ENCODE assay signal across 16 cellular contexts in genomic region chr1:59768752-59769411, GRCh38. TPM values are rescaled to one million over a fixed set of nuclear protein-coding genes. Genes with fewer than 3 reads are reported as not detected.
DNase-seq lines count a peak whose midpoint lies in the region; ATAC-seq, FAIRE-seq and TF ChIP-seq lines count a peak whose summit lies in the region.
"Had no signal": no experiment of that assay in that cellular context is flagged by ENCODE, and none has a peak within 500 bp of the region (broad histone marks: within the 10 kb centered on the region; RNA-seq: fewer than 3 reads in every experiment).

No MANE protein-coding gene starts in this region.

- TF ChIP-seq CTCF in keratinocyte (optimal IDR thresholded peaks at IDR 0.05 in 1 of 3, IDR thresholded peaks at IDR 0.05 in 1 of 3, conservative IDR thresholded peaks at IDR 0.05 in 1 of 3; ENCODE audit: extremely low read depth in 1 of 3, insufficient read depth in 2 of 3, low read length in 3 of 3) = no peak

- no peaks in the 10 kb centered on the region for H3K27me3 ChIP-seq in keratinocyte (ENCODE audit: control insufficient read depth, extremely low read depth, insufficient read depth, low read length)

- H3K27ac ChIP-seq in keratinocyte (ENCODE audit: control insufficient read depth, insufficient read depth, low read length) = no peak overlapping the region

- no peaks in the 10 kb centered on the region for H3K36me3 ChIP-seq in keratinocyte (ENCODE audit: control insufficient read depth in 2 of 2, extremely low read depth in 1 of 2, insufficient read depth in 2 of 2, low read length in 2 of 2)

- no peaks in the 10 kb centered on the region for H4K20me1 ChIP-seq in keratinocyte (ENCODE audit: control insufficient read depth, extremely low read depth, insufficient read depth, low read length)

- H3K9me1 ChIP-seq in keratinocyte (ENCODE audit: control insufficient read depth, extremely low read depth, insufficient read depth, low read length) = peaks cover 2% of the 10 kb centered on the region

- no peaks in the 10 kb centered on the region for H3K9me3 ChIP-seq in keratinocyte (ENCODE audit: control insufficient read depth, low read depth, low read length)

- DNase-seq in COLO668 (lab: John Stamatoyannopoulos, UW; ENCODE audit: unreplicated experiment) (peak; percentile 80), NCI-H510A treated with DMSO at 0.1 percent for 48 hours (lab: John Stamatoyannopoulos, UW) (peak; percentile 91), keratinocyte (ENCODE audit: low read depth, low spot score) (no peak), dermis blood vessel endothelial cell (no peak)
- no peak for DNase-seq in stimulated activated CD4-positive, alpha-beta T cell treated with anti-CD3 and anti-CD28 coated beads, Interleukin-1b, Interleukin-23, amount 100 ng/mL, for 48 hours
- DNase-seq in activated T-cell treated with anti-CD3 and anti-CD28 coated beads, Interleukin-2, amount 50 U/mL, for 48 hours = no peak
- DNase-seq: effector memory CD4-positive, alpha-beta T cell; Karpas-422; midbrain; NCI-H446 treated with DMSO at 0.1 percent for 48 hours; stimulated activated naive CD8-positive, alpha-beta T cell treated with anti-CD3 and anti-CD28 coated beads, Interleukin-15, Interleukin-2, amounts not matched to agents 100 U/mL and 50 U/mL, for 24 hours had no signal

- dilution Hi-C loops in keratinocyte (cut with MboI; ENCODE audit: extremely low pct_ligation_motif_present, low sequenced_read_pairs) = no loop called here

- peak; percentile 90 for FAIRE-seq in keratinocyte (lab: Jason Lieb, UNC)

- no peaks in the 10 kb centered on the region for H3K79me2 ChIP-seq in keratinocyte (ENCODE audit: control insufficient read depth, insufficient read depth, low read length)

- ATAC-seq in GM18909 (IDR thresholded peaks at IDR 0.05; ENCODE audit: poor library complexity, unreplicated experiment) (peak; percentile 48), GM21737 (IDR thresholded peaks at IDR 0.05; ENCODE audit: unreplicated experiment) (no peak)
- ATAC-seq: Panc1; stimulated activated naive CD8-positive, alpha-beta T cell treated with anti-CD3 and anti-CD28 coated beads, Interleukin-15, Interleukin-2, amounts not matched to agents 100 U/mL and 50 U/mL, for 24 hours had no signal

- H3K4me1 ChIP-seq in keratinocyte (ENCODE audit: control insufficient read depth, extremely low read depth, insufficient read depth, low read length) = peaks cover 39% of the 10 kb centered on the region

- H3K4me2 ChIP-seq in keratinocyte (ENCODE audit: control insufficient read depth, extremely low read depth, insufficient read depth, low read depth, low read length) = peak overlapping the region; percentile 25

- H3K4me3 ChIP-seq in keratinocyte (ENCODE audit: control insufficient read depth in 2 of 3, extremely low read depth in 1 of 3, insufficient read depth in 2 of 3, low read depth in 1 of 3, low read length in 3 of 3) = no peak overlapping the region
- H3K4me3 ChIP-seq: skin epidermis had no signal

- no peak overlapping the region for H3K9ac ChIP-seq in keratinocyte (ENCODE audit: control insufficient read depth, extremely low read depth, insufficient read depth, low read length)

- peak overlapping the region; percentile 71 for H2AFZ ChIP-seq in keratinocyte (ENCODE audit: control insufficient read depth, low read length)

RNA-seq across cellular contexts. Expression of gene HOOK1, which starts 45.9 kb away (rescaled TPM):
- polyA plus RNA-seq in keratinocyte = 3.1 to 12.7 TPM (median 11.8 TPM) in 3 replicates
- 117 TPM for polyA plus RNA-seq in keratinocyte (2011; ENCODE audit: low read depth)
- 2.5 and 4.4 TPM in 2 replicates for polyA plus RNA-seq in keratinocyte (2011; cell fraction: cytosol; rRNA removed)
- 8.2 and 14.0 TPM in 2 replicates for polyA plus RNA-seq in keratinocyte (2011; cell fraction: nucleus; rRNA removed)
- polyA plus RNA-seq in keratinocyte (2012; ENCODE audit: low replicate concordance) = 4.5 and 28.1 TPM in 2 replicates
- 0.10 to 6.2 TPM (median 4.8 TPM) in 3 replicates for polyA minus RNA-seq in keratinocyte
- polyA minus RNA-seq in keratinocyte (2011; cell fraction: cytosol; rRNA and poly(A)+ RNA removed) = 1.7 TPM
- polyA minus RNA-seq in keratinocyte (2011; cell fraction: nucleus; rRNA and poly(A)+ RNA removed) = 6.4 and 12.5 TPM in 2 replicates
- 0.14 and 1.0 TPM in 2 replicates for total RNA-seq in dermis blood vessel endothelial cell
- total RNA-seq: osteoblast had no signal

Comparison
In these comparisons a context has a peak if more than half of its experiments do, and no peak if none do; other contexts are left out.
1. DNase-seq: peak in COLO668 (single experiment) and NCI-H510A treated with DMSO at 0.1 percent for 48 hours (single experiment); none in keratinocyte (single experiment), stimulated activated CD4-positive, alpha-beta T cell treated with anti-CD3 and anti-CD28 coated beads, Interleukin-1b, Interleukin-23, amount 100 ng/mL, for 48 hours (single experiment), dermis blood vessel endothelial cell (single experiment) and activated T-cell treated with anti-CD3 and anti-CD28 coated beads, Interleukin-2, amount 50 U/mL, for 48 hours (0 of 2).